Comparison of ENCODE assay signal across 1 cellular context in the genomic region with DNA sequence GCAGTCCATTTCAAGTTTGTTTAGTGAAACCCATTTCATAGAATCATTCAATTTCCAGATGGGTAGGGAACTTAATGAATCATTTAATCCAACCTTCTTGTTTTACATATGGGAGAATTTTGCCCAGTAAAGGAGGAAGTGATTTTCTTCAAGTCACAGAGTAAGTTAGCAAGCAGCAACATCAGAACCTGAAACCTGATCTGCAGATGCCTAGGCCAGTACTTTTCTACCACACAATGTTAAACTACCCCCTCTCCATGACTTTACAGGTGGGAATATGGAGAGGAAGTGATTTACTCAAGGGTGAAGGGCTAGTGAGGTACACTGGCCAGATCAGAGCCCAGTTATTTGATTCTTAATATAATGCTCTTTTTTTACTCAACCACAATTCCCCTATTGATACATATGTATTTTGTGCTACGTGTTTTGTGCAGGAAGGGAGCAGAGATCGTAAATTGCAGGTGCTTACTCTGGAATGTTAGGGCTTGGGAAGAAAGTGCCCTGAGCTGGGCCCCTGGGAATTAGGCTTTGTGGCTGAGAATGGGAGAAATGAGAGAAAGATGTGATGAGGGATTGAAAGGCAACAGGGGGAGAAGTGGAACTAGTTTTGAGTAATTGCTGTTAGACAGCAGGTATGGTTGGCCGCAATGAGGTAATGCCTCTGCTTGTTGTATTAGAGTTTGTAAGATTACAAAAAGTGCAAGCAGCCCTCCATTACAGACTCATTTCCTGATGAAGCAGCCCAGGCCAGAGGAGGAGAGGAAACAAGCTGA.
TF ChIP-seq lines count a peak whose summit lies in the region.

No MANE protein-coding gene starts in this region.

TF ChIP-seq in GM12878, 131 proteins besides CTCF, POLR2A, EP300 and RAD21 (continued from another document and continues in another):
- TF ChIP-seq, protein P1, sequence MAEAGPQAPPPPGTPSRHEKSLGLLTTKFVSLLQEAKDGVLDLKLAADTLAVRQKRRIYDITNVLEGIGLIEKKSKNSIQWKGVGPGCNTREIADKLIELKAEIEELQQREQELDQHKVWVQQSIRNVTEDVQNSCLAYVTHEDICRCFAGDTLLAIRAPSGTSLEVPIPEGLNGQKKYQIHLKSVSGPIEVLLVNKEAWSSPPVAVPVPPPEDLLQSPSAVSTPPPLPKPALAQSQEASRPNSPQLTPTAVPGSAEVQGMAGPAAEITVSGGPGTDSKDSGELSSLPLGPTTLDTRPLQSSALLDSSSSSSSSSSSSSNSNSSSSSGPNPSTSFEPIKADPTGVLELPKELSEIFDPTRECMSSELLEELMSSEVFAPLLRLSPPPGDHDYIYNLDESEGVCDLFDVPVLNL (IDR thresholded peaks at IDR 0.05; ENCODE audit: low read depth, low read length), result no peak
- no peak for TF ChIP-seq HCFC1 (IDR thresholded peaks at IDR 0.05; ENCODE audit: low read length)
- TF ChIP-seq, protein P2, sequence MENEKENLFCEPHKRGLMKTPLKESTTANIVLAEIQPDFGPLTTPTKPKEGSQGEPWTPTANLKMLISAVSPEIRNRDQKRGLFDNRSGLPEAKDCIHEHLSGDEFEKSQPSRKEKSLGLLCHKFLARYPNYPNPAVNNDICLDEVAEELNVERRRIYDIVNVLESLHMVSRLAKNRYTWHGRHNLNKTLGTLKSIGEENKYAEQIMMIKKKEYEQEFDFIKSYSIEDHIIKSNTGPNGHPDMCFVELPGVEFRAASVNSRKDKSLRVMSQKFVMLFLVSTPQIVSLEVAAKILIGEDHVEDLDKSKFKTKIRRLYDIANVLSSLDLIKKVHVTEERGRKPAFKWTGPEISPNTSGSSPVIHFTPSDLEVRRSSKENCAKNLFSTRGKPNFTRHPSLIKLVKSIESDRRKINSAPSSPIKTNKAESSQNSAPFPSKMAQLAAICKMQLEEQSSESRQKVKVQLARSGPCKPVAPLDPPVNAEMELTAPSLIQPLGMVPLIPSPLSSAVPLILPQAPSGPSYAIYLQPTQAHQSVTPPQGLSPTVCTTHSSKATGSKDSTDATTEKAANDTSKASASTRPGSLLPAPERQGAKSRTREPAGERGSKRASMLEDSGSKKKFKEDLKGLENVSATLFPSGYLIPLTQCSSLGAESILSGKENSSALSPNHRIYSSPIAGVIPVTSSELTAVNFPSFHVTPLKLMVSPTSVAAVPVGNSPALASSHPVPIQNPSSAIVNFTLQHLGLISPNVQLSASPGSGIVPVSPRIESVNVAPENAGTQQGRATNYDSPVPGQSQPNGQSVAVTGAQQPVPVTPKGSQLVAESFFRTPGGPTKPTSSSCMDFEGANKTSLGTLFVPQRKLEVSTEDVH (IDR thresholded peaks at IDR 0.05; ENCODE audit: low read depth, partially characterized antibody), result no peak
- TF ChIP-seq SPI1 (IDR thresholded peaks at IDR 0.05; ENCODE audit: borderline replicate concordance, insufficient read depth, low read depth, low read length), result peak; percentile 67; the same call in 1 of the 2 replicates
- TF ChIP-seq MEF2B (IDR thresholded peaks at IDR 0.05; ENCODE audit: partially characterized antibody, poor library complexity, severe bottlenecking), result peak; percentile 93
- no peak for TF ChIP-seq PAX8 (IDR thresholded peaks at IDR 0.05)
- TF ChIP-seq CREM (IDR thresholded peaks at IDR 0.05; ENCODE audit: low read depth), result peak; percentile 48; the same call in 1 of the 2 replicates
- no peak for TF ChIP-seq MYB (IDR thresholded peaks at IDR 0.05; ENCODE audit: borderline replicate concordance, low read depth, low read length)
- peak; percentile 82 for TF ChIP-seq MTA2 (IDR thresholded peaks at IDR 0.05; ENCODE audit: low read depth)
- TF ChIP-seq NR2C1 (IDR thresholded peaks at IDR 0.05), result no peak
- no peak for TF ChIP-seq TBL1XR1 (IDR thresholded peaks at IDR 0.05; ENCODE audit: low read depth, low read length)
- TF ChIP-seq EED (IDR thresholded peaks at IDR 0.05; ENCODE audit: low read depth), result peak; percentile 82
- no peak for TF ChIP-seq KAT2A (conservative IDR thresholded peaks at IDR 0.05; ENCODE audit: control insufficient read depth, low read depth, low read length)
- TF ChIP-seq CEBPB (IDR thresholded peaks at IDR 0.05; ENCODE audit: borderline replicate concordance in 1 of 2, low read depth in 2 of 2, low read length in 2 of 2), result no peak
- no peak for TF ChIP-seq NFXL1 (IDR thresholded peaks at IDR 0.05; ENCODE audit: borderline replicate concordance)
- TF ChIP-seq, protein P3, sequence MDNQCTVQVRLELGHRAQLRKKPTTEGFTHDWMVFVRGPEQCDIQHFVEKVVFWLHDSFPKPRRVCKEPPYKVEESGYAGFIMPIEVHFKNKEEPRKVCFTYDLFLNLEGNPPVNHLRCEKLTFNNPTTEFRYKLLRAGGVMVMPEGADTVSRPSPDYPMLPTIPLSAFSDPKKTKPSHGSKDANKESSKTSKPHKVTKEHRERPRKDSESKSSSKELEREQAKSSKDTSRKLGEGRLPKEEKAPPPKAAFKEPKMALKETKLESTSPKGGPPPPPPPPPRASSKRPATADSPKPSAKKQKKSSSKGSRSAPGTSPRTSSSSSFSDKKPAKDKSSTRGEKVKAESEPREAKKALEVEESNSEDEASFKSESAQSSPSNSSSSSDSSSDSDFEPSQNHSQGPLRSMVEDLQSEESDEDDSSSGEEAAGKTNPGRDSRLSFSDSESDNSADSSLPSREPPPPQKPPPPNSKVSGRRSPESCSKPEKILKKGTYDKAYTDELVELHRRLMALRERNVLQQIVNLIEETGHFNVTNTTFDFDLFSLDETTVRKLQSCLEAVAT (IDR thresholded peaks at IDR 0.05), result 0 out of 2 replicates have a peak, but pooled peaks have one; percentile 46
- no peak for TF ChIP-seq POLR2AphosphoS5 (IDR thresholded peaks at IDR 0.05; ENCODE audit: low read length)
- TF ChIP-seq FOXK2 (IDR thresholded peaks at IDR 0.05), result no peak
- TF ChIP-seq SUPT20H (IDR thresholded peaks at IDR 0.05; ENCODE audit: borderline replicate concordance, control insufficient read depth, low read depth, low read length), result no peak
- TF ChIP-seq ZNF384 (IDR thresholded peaks at IDR 0.05; ENCODE audit: borderline replicate concordance, low read depth, low read length), result no peak
- no peak; the same call in 1 of the 2 replicates for TF ChIP-seq FOXM1 (IDR thresholded peaks at IDR 0.05; ENCODE audit: low read depth, low read length)
- TF ChIP-seq, protein P4, sequence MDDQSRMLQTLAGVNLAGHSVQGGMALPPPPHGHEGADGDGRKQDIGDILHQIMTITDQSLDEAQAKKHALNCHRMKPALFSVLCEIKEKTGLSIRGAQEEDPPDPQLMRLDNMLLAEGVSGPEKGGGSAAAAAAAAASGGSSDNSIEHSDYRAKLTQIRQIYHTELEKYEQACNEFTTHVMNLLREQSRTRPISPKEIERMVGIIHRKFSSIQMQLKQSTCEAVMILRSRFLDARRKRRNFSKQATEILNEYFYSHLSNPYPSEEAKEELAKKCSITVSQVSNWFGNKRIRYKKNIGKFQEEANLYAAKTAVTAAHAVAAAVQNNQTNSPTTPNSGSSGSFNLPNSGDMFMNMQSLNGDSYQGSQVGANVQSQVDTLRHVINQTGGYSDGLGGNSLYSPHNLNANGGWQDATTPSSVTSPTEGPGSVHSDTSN (IDR thresholded peaks at IDR 0.05; ENCODE audit: insufficient replicate concordance, low read depth, low read length), result peak; percentile 58
- TF ChIP-seq SMC3 (IDR thresholded peaks at IDR 0.05; ENCODE audit: borderline replicate concordance, low read length), result no peak
- TF ChIP-seq, protein P5, sequence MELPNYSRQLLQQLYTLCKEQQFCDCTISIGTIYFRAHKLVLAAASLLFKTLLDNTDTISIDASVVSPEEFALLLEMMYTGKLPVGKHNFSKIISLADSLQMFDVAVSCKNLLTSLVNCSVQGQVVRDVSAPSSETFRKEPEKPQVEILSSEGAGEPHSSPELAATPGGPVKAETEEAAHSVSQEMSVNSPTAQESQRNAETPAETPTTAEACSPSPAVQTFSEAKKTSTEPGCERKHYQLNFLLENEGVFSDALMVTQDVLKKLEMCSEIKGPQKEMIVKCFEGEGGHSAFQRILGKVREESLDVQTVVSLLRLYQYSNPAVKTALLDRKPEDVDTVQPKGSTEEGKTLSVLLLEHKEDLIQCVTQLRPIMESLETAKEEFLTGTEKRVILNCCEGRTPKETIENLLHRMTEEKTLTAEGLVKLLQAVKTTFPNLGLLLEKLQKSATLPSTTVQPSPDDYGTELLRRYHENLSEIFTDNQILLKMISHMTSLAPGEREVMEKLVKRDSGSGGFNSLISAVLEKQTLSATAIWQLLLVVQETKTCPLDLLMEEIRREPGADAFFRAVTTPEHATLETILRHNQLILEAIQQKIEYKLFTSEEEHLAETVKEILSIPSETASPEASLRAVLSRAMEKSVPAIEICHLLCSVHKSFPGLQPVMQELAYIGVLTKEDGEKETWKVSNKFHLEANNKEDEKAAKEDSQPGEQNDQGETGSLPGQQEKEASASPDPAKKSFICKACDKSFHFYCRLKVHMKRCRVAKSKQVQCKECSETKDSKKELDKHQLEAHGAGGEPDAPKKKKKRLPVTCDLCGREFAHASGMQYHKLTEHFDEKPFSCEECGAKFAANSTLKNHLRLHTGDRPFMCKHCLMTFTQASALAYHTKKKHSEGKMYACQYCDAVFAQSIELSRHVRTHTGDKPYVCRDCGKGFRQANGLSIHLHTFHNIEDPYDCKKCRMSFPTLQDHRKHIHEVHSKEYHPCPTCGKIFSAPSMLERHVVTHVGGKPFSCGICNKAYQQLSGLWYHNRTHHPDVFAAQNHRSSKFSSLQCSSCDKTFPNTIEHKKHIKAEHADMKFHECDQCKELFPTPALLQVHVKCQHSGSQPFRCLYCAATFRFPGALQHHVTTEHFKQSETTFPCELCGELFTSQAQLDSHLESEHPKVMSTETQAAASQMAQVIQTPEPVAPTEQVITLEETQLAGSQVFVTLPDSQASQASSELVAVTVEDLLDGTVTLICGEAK (IDR thresholded peaks at IDR 0.05; ENCODE audit: borderline replicate concordance), result no peak
- TF ChIP-seq PAX5 (IDR thresholded peaks at IDR 0.05; ENCODE audit: borderline replicate concordance, low read depth, low read length), result 0 out of 2 replicates have a peak, but pooled peaks have one; percentile 35
- TF ChIP-seq SUZ12 (IDR thresholded peaks at IDR 0.05; ENCODE audit: unreplicated experiment), result no peak
- TF ChIP-seq, protein P6, sequence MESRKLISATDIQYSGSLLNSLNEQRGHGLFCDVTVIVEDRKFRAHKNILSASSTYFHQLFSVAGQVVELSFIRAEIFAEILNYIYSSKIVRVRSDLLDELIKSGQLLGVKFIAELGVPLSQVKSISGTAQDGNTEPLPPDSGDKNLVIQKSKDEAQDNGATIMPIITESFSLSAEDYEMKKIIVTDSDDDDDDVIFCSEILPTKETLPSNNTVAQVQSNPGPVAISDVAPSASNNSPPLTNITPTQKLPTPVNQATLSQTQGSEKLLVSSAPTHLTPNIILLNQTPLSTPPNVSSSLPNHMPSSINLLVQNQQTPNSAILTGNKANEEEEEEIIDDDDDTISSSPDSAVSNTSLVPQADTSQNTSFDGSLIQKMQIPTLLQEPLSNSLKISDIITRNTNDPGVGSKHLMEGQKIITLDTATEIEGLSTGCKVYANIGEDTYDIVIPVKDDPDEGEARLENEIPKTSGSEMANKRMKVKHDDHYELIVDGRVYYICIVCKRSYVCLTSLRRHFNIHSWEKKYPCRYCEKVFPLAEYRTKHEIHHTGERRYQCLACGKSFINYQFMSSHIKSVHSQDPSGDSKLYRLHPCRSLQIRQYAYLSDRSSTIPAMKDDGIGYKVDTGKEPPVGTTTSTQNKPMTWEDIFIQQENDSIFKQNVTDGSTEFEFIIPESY (IDR thresholded peaks at IDR 0.05), result no peak
- TF ChIP-seq, protein P7, sequence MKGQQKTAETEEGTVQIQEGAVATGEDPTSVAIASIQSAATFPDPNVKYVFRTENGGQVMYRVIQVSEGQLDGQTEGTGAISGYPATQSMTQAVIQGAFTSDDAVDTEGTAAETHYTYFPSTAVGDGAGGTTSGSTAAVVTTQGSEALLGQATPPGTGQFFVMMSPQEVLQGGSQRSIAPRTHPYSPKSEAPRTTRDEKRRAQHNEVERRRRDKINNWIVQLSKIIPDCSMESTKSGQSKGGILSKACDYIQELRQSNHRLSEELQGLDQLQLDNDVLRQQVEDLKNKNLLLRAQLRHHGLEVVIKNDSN (IDR thresholded peaks at IDR 0.05; ENCODE audit: borderline replicate concordance, extremely low read length, insufficient read depth, low read depth, low read length), result no peak
- no peak for TF ChIP-seq SREBF1 (IDR thresholded peaks at IDR 0.05; ENCODE audit: low read length)
- TF ChIP-seq ZZZ3 (IDR thresholded peaks at IDR 0.05; ENCODE audit: control insufficient read depth, insufficient read length, low read depth), result no peak
- TF ChIP-seq, protein P8, sequence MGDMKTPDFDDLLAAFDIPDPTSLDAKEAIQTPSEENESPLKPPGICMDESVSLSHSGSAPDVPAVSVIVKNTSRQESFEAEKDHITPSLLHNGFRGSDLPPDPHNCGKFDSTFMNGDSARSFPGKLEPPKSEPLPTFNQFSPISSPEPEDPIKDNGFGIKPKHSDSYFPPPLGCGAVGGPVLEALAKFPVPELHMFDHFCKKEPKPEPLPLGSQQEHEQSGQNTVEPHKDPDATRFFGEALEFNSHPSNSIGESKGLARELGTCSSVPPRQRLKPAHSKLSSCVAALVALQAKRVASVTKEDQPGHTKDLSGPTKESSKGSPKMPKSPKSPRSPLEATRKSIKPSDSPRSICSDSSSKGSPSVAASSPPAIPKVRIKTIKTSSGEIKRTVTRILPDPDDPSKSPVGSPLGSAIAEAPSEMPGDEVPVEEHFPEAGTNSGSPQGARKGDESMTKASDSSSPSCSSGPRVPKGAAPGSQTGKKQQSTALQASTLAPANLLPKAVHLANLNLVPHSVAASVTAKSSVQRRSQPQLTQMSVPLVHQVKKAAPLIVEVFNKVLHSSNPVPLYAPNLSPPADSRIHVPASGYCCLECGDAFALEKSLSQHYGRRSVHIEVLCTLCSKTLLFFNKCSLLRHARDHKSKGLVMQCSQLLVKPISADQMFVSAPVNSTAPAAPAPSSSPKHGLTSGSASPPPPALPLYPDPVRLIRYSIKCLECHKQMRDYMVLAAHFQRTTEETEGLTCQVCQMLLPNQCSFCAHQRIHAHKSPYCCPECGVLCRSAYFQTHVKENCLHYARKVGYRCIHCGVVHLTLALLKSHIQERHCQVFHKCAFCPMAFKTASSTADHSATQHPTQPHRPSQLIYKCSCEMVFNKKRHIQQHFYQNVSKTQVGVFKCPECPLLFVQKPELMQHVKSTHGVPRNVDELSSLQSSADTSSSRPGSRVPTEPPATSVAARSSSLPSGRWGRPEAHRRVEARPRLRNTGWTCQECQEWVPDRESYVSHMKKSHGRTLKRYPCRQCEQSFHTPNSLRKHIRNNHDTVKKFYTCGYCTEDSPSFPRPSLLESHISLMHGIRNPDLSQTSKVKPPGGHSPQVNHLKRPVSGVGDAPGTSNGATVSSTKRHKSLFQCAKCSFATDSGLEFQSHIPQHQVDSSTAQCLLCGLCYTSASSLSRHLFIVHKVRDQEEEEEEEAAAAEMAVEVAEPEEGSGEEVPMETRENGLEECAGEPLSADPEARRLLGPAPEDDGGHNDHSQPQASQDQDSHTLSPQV (IDR thresholded peaks at IDR 0.05), result no peak
- TF ChIP-seq, protein P9, sequence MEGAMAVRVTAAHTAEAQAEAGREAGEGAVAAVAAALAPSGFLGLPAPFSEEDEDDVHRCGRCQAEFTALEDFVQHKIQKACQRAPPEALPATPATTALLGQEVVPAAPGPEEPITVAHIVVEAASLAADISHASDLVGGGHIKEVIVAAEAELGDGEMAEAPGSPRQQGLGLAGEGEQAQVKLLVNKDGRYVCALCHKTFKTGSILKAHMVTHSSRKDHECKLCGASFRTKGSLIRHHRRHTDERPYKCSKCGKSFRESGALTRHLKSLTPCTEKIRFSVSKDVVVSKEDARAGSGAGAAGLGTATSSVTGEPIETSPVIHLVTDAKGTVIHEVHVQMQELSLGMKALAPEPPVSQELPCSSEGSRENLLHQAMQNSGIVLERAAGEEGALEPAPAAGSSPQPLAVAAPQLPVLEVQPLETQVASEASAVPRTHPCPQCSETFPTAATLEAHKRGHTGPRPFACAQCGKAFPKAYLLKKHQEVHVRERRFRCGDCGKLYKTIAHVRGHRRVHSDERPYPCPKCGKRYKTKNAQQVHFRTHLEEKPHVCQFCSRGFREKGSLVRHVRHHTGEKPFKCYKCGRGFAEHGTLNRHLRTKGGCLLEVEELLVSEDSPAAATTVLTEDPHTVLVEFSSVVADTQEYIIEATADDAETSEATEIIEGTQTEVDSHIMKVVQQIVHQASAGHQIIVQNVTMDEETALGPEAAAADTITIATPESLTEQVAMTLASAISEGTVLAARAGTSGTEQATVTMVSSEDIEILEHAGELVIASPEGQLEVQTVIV (IDR thresholded peaks at IDR 0.05; ENCODE audit: borderline replicate concordance, partially characterized antibody), result no peak
